ENCODE assay signal across 9 cellular contexts in genomic region chr14:70663707-70664179, GRCh38. TPM values are rescaled to one million over a fixed set of nuclear protein-coding genes. Genes with fewer than 3 reads are reported as not detected.
A peak's percentile ranks its signal among the peaks of the same experiment; 100 is the strongest.
DNase-seq lines count a peak whose midpoint lies in the region; ATAC-seq, FAIRE-seq and TF ChIP-seq lines count a peak whose summit lies in the region.
"Had no signal": no experiment of that assay in that cellular context is flagged by ENCODE, and none has a peak within 500 bp of the region (broad histone marks: within the 10 kb centered on the region; RNA-seq: fewer than 3 reads in every experiment).

No MANE protein-coding gene starts in this region.

- peak; percentile 72 for DNase-seq in choroid plexus epithelial cell (ENCODE audit: low read depth)
- DNase-seq in DMS 273 (lab: John Stamatoyannopoulos, UW; ENCODE audit: unreplicated experiment) = no peak
- no peak for DNase-seq in frontal cortex (ENCODE audit: low spot score in 2 of 2)
- DNase-seq in left lung = no peak
- no peak for DNase-seq in ACHN
- DNase-seq: NCI-H1417 treated with DMSO at 0.1 percent for 48 hours had no signal

- peaks cover 99% of the 10 kb centered on the region for H3K4me1 Mint-ChIP-seq in stimulated activated memory B cell treated with anti-CD40 and anti-IgM and Interleukin-4, amounts not matched to agents 10 μg/mL and 1 μg/mL and 100 μg/mL, for 72 hours

- no peak overlapping the region for H3K4me3 ChIP-seq in choroid plexus epithelial cell (ENCODE audit: low read depth, low read length)
- H3K4me3 ChIP-seq in left lung = no peak overlapping the region

- H3K27ac ChIP-seq in left lung = no peak overlapping the region

- FAIRE-seq in frontal cortex (lab: Jason Lieb, UNC) = no peak

- peaks cover 0 to 6% of the 10 kb centered on the region in 2 donors for H3K4me1 ChIP-seq in left lung

- H3K9me3 ChIP-seq in left lung = no peaks in the 10 kb centered on the region

- ATAC-seq in GM19023 (IDR thresholded peaks at IDR 0.05; ENCODE audit: unreplicated experiment) = peak; percentile 41
- ATAC-seq in HG02943 (IDR thresholded peaks at IDR 0.05; ENCODE audit: low read depth, unreplicated experiment) = peak; percentile 40
- peak; percentile 74 for ATAC-seq in stimulated activated memory B cell treated with anti-CD40 and anti-IgM and Interleukin-4, amounts not matched to agents 10 μg/mL and 1 μg/mL and 100 μg/mL, for 72 hours
- ATAC-seq in left lung = no peak

- H3K9me3 Mint-ChIP-seq in stimulated activated memory B cell treated with anti-CD40 and anti-IgM and Interleukin-4, amounts not matched to agents 10 μg/mL and 1 μg/mL and 100 μg/mL, for 72 hours = no peaks in the 10 kb centered on the region

- peak overlapping the region; percentile 92 for H3K27ac Mint-ChIP-seq in stimulated activated memory B cell treated with anti-CD40 and anti-IgM and Interleukin-4, amounts not matched to agents 10 μg/mL and 1 μg/mL and 100 μg/mL, for 72 hours

- intact Hi-C loops in left lung (cut with DNase I) = no loop called here

- H3K4me3 Mint-ChIP-seq in stimulated activated memory B cell treated with anti-CD40 and anti-IgM and Interleukin-4, amounts not matched to agents 10 μg/mL and 1 μg/mL and 100 μg/mL, for 72 hours = peak overlapping the region; percentile 21

- no peaks in the 10 kb centered on the region for H3K27me3 ChIP-seq in left lung

- no peaks in the 10 kb centered on the region for H3K36me3 ChIP-seq in left lung

- TF ChIP-seq CTCF in choroid plexus epithelial cell (conservative IDR thresholded peaks at IDR 0.05; ENCODE audit: low read depth, low read length) = no peak
- no peak for TF ChIP-seq CTCF in left lung (IDR thresholded peaks at IDR 0.05)

- H3K27me3 Mint-ChIP-seq in stimulated activated memory B cell treated with anti-CD40 and anti-IgM and Interleukin-4, amounts not matched to agents 10 μg/mL and 1 μg/mL and 100 μg/mL, for 72 hours = no peaks in the 10 kb centered on the region

- in situ Hi-C loops in ACHN (cut with HindIII; ENCODE audit: low pct_ligation_motif_present, low pct_unique_long_range_greater_than_20kb, low sequenced_read_pairs) = no loop called here

- peaks cover 14% of the 10 kb centered on the region for H3K36me3 Mint-ChIP-seq in stimulated activated memory B cell treated with anti-CD40 and anti-IgM and Interleukin-4, amounts not matched to agents 10 μg/mL and 1 μg/mL and 100 μg/mL, for 72 hours

RNA-seq across cellular contexts. Expression of gene TTC9, which starts 22.0 kb away (rescaled TPM):
- total RNA-seq in frontal cortex (14.7 TPM), left lung (1 to 10 TPM; 4.8 to 9.2 TPM)
